Comparison of ENCODE assay signal across 10 cellular contexts in genomic region chr16:78505544-78506371, GRCh38.
DNase-seq lines count a peak whose midpoint lies in the region; ATAC-seq and TF ChIP-seq lines count a peak whose summit lies in the region.
"Had no signal": no experiment of that assay in that cellular context is flagged by ENCODE, and none has a peak within 500 bp of the region (broad histone marks: within the 10 kb centered on the region; RNA-seq: fewer than 3 reads in every experiment).

No MANE protein-coding gene starts in this region.

- H3K27ac ChIP-seq in GM23248 (no peak overlapping the region), mammary epithelial cell (ENCODE audit: insufficient read depth, low read depth, low read length) (no peak overlapping the region), smooth muscle cell (ENCODE audit: low read depth) (no peak overlapping the region)

- H3F3A ChIP-seq in GM23248 (ENCODE audit: insufficient read depth) (no peaks in the 10 kb centered on the region), smooth muscle cell (ENCODE audit: low read depth) (no peaks in the 10 kb centered on the region)

- H3K27me3 ChIP-seq in GM23248 (replicated peaks; ENCODE audit: insufficient read depth) (no peaks in the 10 kb centered on the region), mammary epithelial cell (ENCODE audit: insufficient read depth, low read length) (no peaks in the 10 kb centered on the region), smooth muscle cell (ENCODE audit: low read depth) (no peaks in the 10 kb centered on the region)

- peak; percentile 93 for ATAC-seq in sciatic nerve
- no peak for ATAC-seq in GM21367 (IDR thresholded peaks at IDR 0.05; ENCODE audit: unreplicated experiment)
- ATAC-seq: Panc1 had no signal

- 2 to 3% methylated on average over 23 of the region's 23 CpGs for WGBS in GM23248 (ENCODE audit: low coverage in 1 of 2, low lambda C conversion rate in 2 of 2, missing lambda C conversion rate in 2 of 2), 2 experiments
- WGBS in mammary epithelial cell (ENCODE audit: low coverage, missing lambda C conversion rate): 9% methylated on average over 15 of the region's 23 CpGs
- WGBS in smooth muscle cell (ENCODE audit: low lambda C conversion rate): 82% methylated on average over 23 of the region's 23 CpGs

- peak overlapping the region; percentile 70 for H3K4me2 ChIP-seq in GM23248 (ENCODE audit: unreplicated experiment)
- peak overlapping the region; percentile 52 for H3K4me2 ChIP-seq in mammary epithelial cell (ENCODE audit: insufficient read depth, low read depth, low read length)
- no peak overlapping the region for H3K4me2 ChIP-seq in smooth muscle cell

- H3K79me2 ChIP-seq in GM23248 (ENCODE audit: insufficient read depth) (no peaks in the 10 kb centered on the region), mammary epithelial cell (ENCODE audit: insufficient read depth, low read length) (no peaks in the 10 kb centered on the region), smooth muscle cell (ENCODE audit: low read depth) (no peaks in the 10 kb centered on the region)

- no peaks in the 10 kb centered on the region for H3K36me3 ChIP-seq in GM23248 (ENCODE audit: low read depth)
- H3K36me3 ChIP-seq in mammary epithelial cell (ENCODE audit: insufficient read depth, low read length): no peaks in the 10 kb centered on the region
- H3K36me3 ChIP-seq in smooth muscle cell (ENCODE audit: low read depth): no peaks in the 10 kb centered on the region

- peak; percentile 49 for DNase-seq in GM23248
- no peak for DNase-seq in mammary epithelial cell
- peak; percentile 38 for DNase-seq in iPS-NIHi7 (ENCODE audit: extremely low spot score)
- peak; percentile 92 for DNase-seq in sciatic nerve (ENCODE audit: low spot score)
- no peak for DNase-seq in activated T-cell treated with anti-CD3 and anti-CD28 coated beads, Interleukin-2, amount 50 U/mL, for 1 hour
- DNase-seq in smooth muscle cell (lab: John Stamatoyannopoulos, UW; ENCODE audit: unreplicated experiment): no peak
- DNase-seq in foreskin fibroblast: no peak
- DNase-seq: immature natural killer cell had no signal

- dilution Hi-C loops in mammary epithelial cell (cut with HindIII; ENCODE audit: low sequenced_read_pairs): loop anchor here (10.0 kb wide), 1 partner anchor 391 kb away; no protein-coding TSS in a partner anchor

- TF ChIP-seq CTCF in mammary epithelial cell (conservative IDR thresholded peaks at IDR 0.05 in 1 of 2, IDR thresholded peaks at IDR 0.05 in 1 of 2; ENCODE audit: extremely low read depth in 1 of 2, insufficient read depth in 1 of 2, low read depth in 1 of 2, low read length in 2 of 2) (peak in 1 of 2 donors; percentile 36), smooth muscle cell (IDR thresholded peaks at IDR 0.05; ENCODE audit: borderline replicate concordance, insufficient read depth, poor library complexity, severe bottlenecking) (no peak), foreskin fibroblast (IDR thresholded peaks at IDR 0.05; ENCODE audit: low read depth, low read length) (no peak)

- H3K4me1 ChIP-seq in GM23248 (ENCODE audit: insufficient read depth) (peaks cover 21% of the 10 kb centered on the region), mammary epithelial cell (ENCODE audit: insufficient read depth, low read length) (peaks cover 9% of the 10 kb centered on the region), smooth muscle cell (ENCODE audit: low read depth) (peaks cover 25% of the 10 kb centered on the region)

- H3K9me3 ChIP-seq in GM23248 (ENCODE audit: low read depth): no peaks in the 10 kb centered on the region
- no peaks in the 10 kb centered on the region for H3K9me3 ChIP-seq in mammary epithelial cell (replicated peaks; ENCODE audit: insufficient read depth, low read length)
- H3K9me3 ChIP-seq in smooth muscle cell (replicated peaks; ENCODE audit: low read depth): no peaks in the 10 kb centered on the region

- H2AFZ ChIP-seq in GM23248 (peak overlapping the region; percentile 81), mammary epithelial cell (ENCODE audit: low read depth, low read length) (peak overlapping the region; percentile 75), smooth muscle cell (ENCODE audit: low read depth) (no peak overlapping the region)

- CTCF ChIA-PET in mammary epithelial cell (lab: Charles Lee; ENCODE audit: low non-redundant PET): no interaction called here

- intact Hi-C loops in mammary epithelial cell (cut with micrococcal nuclease) (loop anchor here (10.0 kb wide), 1 partner anchor 179 kb away; no protein-coding TSS in a partner anchor), sciatic nerve (cut with DNase I) (no loop called here)

- in situ Hi-C loops in GM23248 (cut with MboI): no loop called here
- in situ Hi-C loops in mammary epithelial cell (cut with MboI; ENCODE audit: low sequenced_read_pairs in 2 of 2): no loop called here

- peak overlapping the region; percentile 34 for H3K9ac ChIP-seq in GM23248
- no peak overlapping the region for H3K9ac ChIP-seq in mammary epithelial cell (ENCODE audit: insufficient read depth, low read length)
- no peak overlapping the region for H3K9ac ChIP-seq in smooth muscle cell (ENCODE audit: low read depth)

- peak overlapping the region; percentile 62 for H3K4me3 ChIP-seq in GM23248
- no peak overlapping the region for H3K4me3 ChIP-seq in mammary epithelial cell (replicated peaks in 1 of 3; ENCODE audit: insufficient read depth in 1 of 3, low read depth in 2 of 3, low read length in 3 of 3)
- no peak overlapping the region for H3K4me3 ChIP-seq in smooth muscle cell
- H3K4me3 ChIP-seq in foreskin fibroblast (ENCODE audit: low read depth in 1 of 2, low read length in 2 of 2): no peak overlapping the region

- BruUV-seq in mammary epithelial cell (replicated peaks; lab: Mats Ljungman, UMichigan): no TSS peak

- no peaks in the 10 kb centered on the region for H4K20me1 ChIP-seq in GM23248 (ENCODE audit: insufficient read depth)
- H4K20me1 ChIP-seq in mammary epithelial cell (ENCODE audit: insufficient read depth, low read length): no peaks in the 10 kb centered on the region
- no peaks in the 10 kb centered on the region for H4K20me1 ChIP-seq in smooth muscle cell (ENCODE audit: low read depth)

- no peaks in the 10 kb centered on the region for H3K9me2 ChIP-seq in GM23248 (ENCODE audit: insufficient read depth)

Comparison
In these comparisons a context has a peak if more than half of its experiments do, and no peak if none do; other contexts are left out.
1. DNase-seq: peak in GM23248 (single experiment), iPS-NIHi7 (single experiment) and sciatic nerve (single experiment); none in mammary epithelial cell (single experiment), activated T-cell treated with anti-CD3 and anti-CD28 coated beads, Interleukin-2, amount 50 U/mL, for 1 hour (single experiment), smooth muscle cell (single experiment) and foreskin fibroblast (0 of 2).